In the genomic region with DNA sequence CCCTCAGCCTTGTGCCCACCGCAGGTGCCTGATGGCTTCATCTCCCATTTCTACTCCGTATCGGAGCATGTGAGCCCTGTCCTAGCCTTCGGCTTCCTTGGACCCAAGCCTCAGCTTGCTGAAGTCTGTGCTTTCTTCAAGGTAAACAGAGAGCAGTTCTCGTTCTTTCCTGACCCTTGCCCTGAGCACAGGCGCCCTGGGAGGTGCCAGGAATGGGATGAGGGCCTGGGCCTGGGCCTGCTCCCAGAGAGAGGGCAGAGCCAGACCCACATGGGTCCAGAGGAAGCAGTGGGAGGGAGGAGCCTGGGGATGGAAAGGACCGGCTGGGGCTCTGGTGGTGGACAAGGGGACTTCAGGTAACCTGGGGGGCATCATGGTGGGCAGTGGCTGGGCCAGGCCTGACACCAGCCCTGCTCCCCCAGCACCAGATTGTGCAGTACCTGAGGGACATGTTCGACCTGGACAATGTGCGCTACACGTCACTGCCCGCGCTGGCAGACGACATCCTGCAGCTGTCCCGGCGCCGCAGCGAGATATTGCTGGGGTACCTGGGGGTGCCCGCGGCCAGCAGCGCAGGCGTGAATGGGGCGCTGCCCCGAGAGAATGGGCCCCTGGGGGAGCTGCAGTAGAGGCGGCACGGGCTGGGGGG, we compare ENCODE assay signal across 15 cellular contexts. TPM values are rescaled to one million over a fixed set of nuclear protein-coding genes. Genes with fewer than 3 reads are reported as not detected.
DNase-seq lines count a peak whose midpoint lies in the region; ATAC-seq, FAIRE-seq and TF ChIP-seq lines count a peak whose summit lies in the region.
"Had no signal": no experiment of that assay in that cellular context is flagged by ENCODE, and none has a peak within 500 bp of the region (broad histone marks: within the 10 kb centered on the region; RNA-seq: fewer than 3 reads in every experiment).

No MANE protein-coding gene starts in this region.

- ATAC-seq in HepG2 (peak; percentile 21; the same call in 2 of the 3 replicates), GM21390 (IDR thresholded peaks at IDR 0.05; ENCODE audit: unreplicated experiment) (no peak)
- ATAC-seq in stimulated activated memory B cell treated with anti-CD40 and anti-IgM and Interleukin-4, amounts not matched to agents 10 μg/mL and 1 μg/mL and 100 μg/mL, for 72 hours = no peak

- 96% methylated on average over 13 of the region's 25 CpGs for WGBS in HepG2 (ENCODE audit: low lambda C conversion rate)
- WGBS in testis, 2 donors = 85 to 91% methylated on average over 17 to 25 of the region's 25 CpGs

- no peaks in the 10 kb centered on the region for H4K20me1 ChIP-seq in HepG2 (ENCODE audit: insufficient read depth, low read length)

- DNase-seq in activated T-cell treated with anti-CD3 and anti-CD28 coated beads, Interleukin-2, amount 50 U/mL, for 24 hours = peak; percentile 35
- no peak for DNase-seq in activated T-cell treated with anti-CD3 and anti-CD28 coated beads, Interleukin-2, amount 50 U/mL, for 48 hours
- DNase-seq in activated naive CD8-positive, alpha-beta T cell treated with anti-CD3 and anti-CD28 coated beads for 36 hours = no peak
- DNase-seq in HepG2 (ENCODE audit: low spot score) = no peak
- DNase-seq in testis = no peak
- no peak for DNase-seq in substantia nigra (lab: John Stamatoyannopoulos, UW)
- DNase-seq: glutamatergic neuron, NCI-H2171 had no signal

- H3K9ac ChIP-seq in HepG2 (ENCODE audit: insufficient read depth, low read depth, low read length) = no peak overlapping the region

- no peak overlapping the region for H3K27ac ChIP-seq in HepG2 (ENCODE audit: extremely low read length, insufficient read depth, low read length)
- H3K27ac ChIP-seq in testis = no peak overlapping the region
- H3K27ac ChIP-seq in substantia nigra (ENCODE audit: low read depth, low read length, poor library complexity, severe bottlenecking) = no peak overlapping the region
- H3K27ac ChIP-seq: A549, breast epithelium, upper lobe of right lung had no signal

- no peak for TF ChIP-seq POLR2A in HepG2 (IDR thresholded peaks at IDR 0.05; ENCODE audit: insufficient read depth in 1 of 2, low read depth in 2 of 2, low read length in 2 of 2)
- TF ChIP-seq POLR2A in testis (IDR thresholded peaks at IDR 0.05) = no peak

- H3K27me3 ChIP-seq in HepG2 (ENCODE audit: control insufficient read depth in 1 of 2, insufficient read depth in 2 of 2, low read length in 2 of 2) = no peaks in the 10 kb centered on the region
- H3K27me3 ChIP-seq in testis = no peaks in the 10 kb centered on the region
- H3K27me3 ChIP-seq: breast epithelium, neutrophil, upper lobe of right lung had no signal

- TF ChIP-seq CTCF in HepG2 (CRISPR knock-in tag; IDR thresholded peaks at IDR 0.05) (no peak), testis (IDR thresholded peaks at IDR 0.05) (no peak)

- peak overlapping the region; percentile 92 for H3K27ac Mint-ChIP-seq in activated T-cell treated with anti-CD3 and anti-CD28 coated beads, Interleukin-2, amount 50 U/mL, for 24 hours
- H3K27ac Mint-ChIP-seq in activated naive CD8-positive, alpha-beta T cell treated with anti-CD3 and anti-CD28 coated beads for 36 hours = peak overlapping the region; percentile 90
- peak overlapping the region; percentile 88 for H3K27ac Mint-ChIP-seq in stimulated activated memory B cell treated with anti-CD40 and anti-IgM and Interleukin-4, amounts not matched to agents 10 μg/mL and 1 μg/mL and 100 μg/mL, for 72 hours

- no peaks in the 10 kb centered on the region for H3K27me3 Mint-ChIP-seq in activated T-cell treated with anti-CD3 and anti-CD28 coated beads, Interleukin-2, amount 50 U/mL, for 24 hours
- no peaks in the 10 kb centered on the region for H3K27me3 Mint-ChIP-seq in activated naive CD8-positive, alpha-beta T cell treated with anti-CD3 and anti-CD28 coated beads for 36 hours
- no peaks in the 10 kb centered on the region for H3K27me3 Mint-ChIP-seq in stimulated activated memory B cell treated with anti-CD40 and anti-IgM and Interleukin-4, amounts not matched to agents 10 μg/mL and 1 μg/mL and 100 μg/mL, for 72 hours

- H3K4me1 ChIP-seq in HepG2 (ENCODE audit: insufficient read depth, low read length) (peaks cover 14% of the 10 kb centered on the region), testis (no peaks in the 10 kb centered on the region)
- H3K4me1 ChIP-seq: A549, breast epithelium, upper lobe of right lung had no signal

- POLR2A ChIA-PET in HepG2 (lab: Yijun Ruan, JAX) = interaction anchor here (0.9 kb wide), 1 partner anchor 11 kb away, joined by 3 read pairs; the partner anchor contains the start of gene DOLPP1

- no peak for FAIRE-seq in HepG2 (lab: Jason Lieb, UNC)
- FAIRE-seq: A549, endothelial cell of umbilical vein had no signal

- H3K36me3 Mint-ChIP-seq in activated T-cell treated with anti-CD3 and anti-CD28 coated beads, Interleukin-2, amount 50 U/mL, for 24 hours (ENCODE audit: low read depth) = peaks cover 48% of the 10 kb centered on the region
- peaks cover 21% of the 10 kb centered on the region for H3K36me3 Mint-ChIP-seq in activated naive CD8-positive, alpha-beta T cell treated with anti-CD3 and anti-CD28 coated beads for 36 hours
- peaks cover 25% of the 10 kb centered on the region for H3K36me3 Mint-ChIP-seq in stimulated activated memory B cell treated with anti-CD40 and anti-IgM and Interleukin-4, amounts not matched to agents 10 μg/mL and 1 μg/mL and 100 μg/mL, for 72 hours

- H3K4me2 ChIP-seq in HepG2 (ENCODE audit: low read depth, low read length) = no peak overlapping the region
- H3K4me2 ChIP-seq: A549 had no signal

- peaks cover 36% of the 10 kb centered on the region for H3K4me1 Mint-ChIP-seq in activated T-cell treated with anti-CD3 and anti-CD28 coated beads, Interleukin-2, amount 50 U/mL, for 24 hours (ENCODE audit: low read depth)
- peaks cover 34% of the 10 kb centered on the region for H3K4me1 Mint-ChIP-seq in activated naive CD8-positive, alpha-beta T cell treated with anti-CD3 and anti-CD28 coated beads for 36 hours
- H3K4me1 Mint-ChIP-seq in stimulated activated memory B cell treated with anti-CD40 and anti-IgM and Interleukin-4, amounts not matched to agents 10 μg/mL and 1 μg/mL and 100 μg/mL, for 72 hours = peaks cover 23% of the 10 kb centered on the region

- peaks cover 3 to 19% of the 10 kb centered on the region in 2 experiments; a peak in 4 of 5 replicates for H3K36me3 ChIP-seq in HepG2 (replicated peaks in 1 of 2; ENCODE audit: control insufficient read depth in 1 of 2, insufficient read depth in 2 of 2, low read length in 2 of 2)
- no peaks in the 10 kb centered on the region for H3K36me3 ChIP-seq in testis (ENCODE audit: low read depth, missing control alignments)

- no peaks in the 10 kb centered on the region for H3K9me3 Mint-ChIP-seq in activated T-cell treated with anti-CD3 and anti-CD28 coated beads, Interleukin-2, amount 50 U/mL, for 24 hours
- H3K9me3 Mint-ChIP-seq in activated naive CD8-positive, alpha-beta T cell treated with anti-CD3 and anti-CD28 coated beads for 36 hours = no peaks in the 10 kb centered on the region
- no peaks in the 10 kb centered on the region for H3K9me3 Mint-ChIP-seq in stimulated activated memory B cell treated with anti-CD40 and anti-IgM and Interleukin-4, amounts not matched to agents 10 μg/mL and 1 μg/mL and 100 μg/mL, for 72 hours

- in situ Hi-C loops in HepG2 (cut with HindIII; ENCODE audit: extremely low pct_ligation_motif_present, low pct_unique_long_range_greater_than_20kb) = no loop called here

- no peak overlapping the region for H3K4me3 Mint-ChIP-seq in activated T-cell treated with anti-CD3 and anti-CD28 coated beads, Interleukin-2, amount 50 U/mL, for 24 hours
- H3K4me3 Mint-ChIP-seq in activated naive CD8-positive, alpha-beta T cell treated with anti-CD3 and anti-CD28 coated beads for 36 hours = peak overlapping the region; percentile 79
- H3K4me3 Mint-ChIP-seq in stimulated activated memory B cell treated with anti-CD40 and anti-IgM and Interleukin-4, amounts not matched to agents 10 μg/mL and 1 μg/mL and 100 μg/mL, for 72 hours = no peak overlapping the region

- no peak overlapping the region for H3K4me3 ChIP-seq in HepG2 (replicated peaks in 1 of 3; ENCODE audit: insufficient read depth in 1 of 3, low read depth in 2 of 3, low read length in 3 of 3)
- no peak overlapping the region for H3K4me3 ChIP-seq in testis
- H3K4me3 ChIP-seq: A549, breast epithelium, upper lobe of right lung had no signal

- intact Hi-C loops in HepG2 (cut with micrococcal nuclease; ENCODE audit: unreplicated experiment) = no loop called here
- intact Hi-C loops in testis (cut with DNase I; ENCODE audit: low total_unique reads) = no loop called here

- BruUV-seq in HepG2 (replicated peaks; lab: Mats Ljungman, UMichigan) = no TSS peak

- no peak for TF ChIP-seq RAD21 in HepG2 (CRISPR knock-in tag; IDR thresholded peaks at IDR 0.05)

- CTCF ChIA-PET in HepG2 (lab: Yijun Ruan, JAX; ENCODE audit: low intra/inter-chr PET ratio, low total read pairs) = no interaction called here

- no peaks in the 10 kb centered on the region for H3K79me2 ChIP-seq in HepG2 (ENCODE audit: insufficient read depth, low read length)

- H2AFZ ChIP-seq in HepG2 (ENCODE audit: low read length) = no peak overlapping the region

- H3K9me3 ChIP-seq in HepG2 (ENCODE audit: low read length) (no peaks in the 10 kb centered on the region), testis (no peaks in the 10 kb centered on the region)
- H3K9me3 ChIP-seq: A549, breast epithelium, neutrophil, upper lobe of right lung had no signal

- TF ChIP-seq EP300 in HepG2 (IDR thresholded peaks at IDR 0.05; ENCODE audit: low read depth in 2 of 2, low read length in 2 of 2) (no peak), HepG2 (CRISPR knock-in tag; IDR thresholded peaks at IDR 0.05; ENCODE audit: borderline replicate concordance) (no peak)

RNA-seq across cellular contexts. Expression of gene DOLPP1, which starts 11.0 kb away (rescaled TPM):
- 10 to 100 TPM; 17.7 to 20.8 TPM for total RNA-seq in activated naive CD8-positive, alpha-beta T cell treated with anti-CD3 and anti-CD28 coated beads for 36 hours
- total RNA-seq in HepG2 (2016; rRNA removed; fragmentation: Illumina TruSeq; extraction: Trizol) (15.1 and 34.1 TPM in 2 replicates), testis (10 to 100 TPM; 14.0 to 14.4 TPM)
- 4.4 and 4.8 TPM in 2 replicates for total RNA-seq in HepG2 (2016; cell fraction: cytosol; rRNA removed; fragmentation: Illumina TruSeq; extraction: Trizol; ENCODE audit: low read depth)
- 14.3 and 33.9 TPM in 2 replicates for total RNA-seq in HepG2 (2016; cell fraction: insoluble cytoplasmic fraction; rRNA removed; fragmentation: Illumina TruSeq; extraction: Trizol)
- 11.5 and 12.2 TPM in 2 replicates for total RNA-seq in HepG2 (2016; cell fraction: membrane; rRNA removed; fragmentation: Illumina TruSeq; extraction: Trizol)
- total RNA-seq in HepG2 (2016; cell fraction: nucleus; rRNA removed; fragmentation: Illumina TruSeq; extraction: Trizol) = 27.9 and 34.5 TPM in 2 replicates
- polyA plus RNA-seq in HepG2 (2011; rRNA removed) (20.9 and 21.0 TPM in 2 replicates), testis (ENCODE audit: insufficient read depth, low read depth, low replicate concordance) (17.9 TPM)
- polyA plus RNA-seq in HepG2 (2011; cell fraction: cytosol; rRNA removed) = 18.4 and 24.7 TPM in 2 replicates
- 17.8 and 22.4 TPM in 2 replicates for polyA plus RNA-seq in HepG2 (2011; cell fraction: nucleus; rRNA removed)
- 7.5 and 9.0 TPM in 2 replicates for polyA plus RNA-seq in HepG2 (2012)
- 3.5 and 3.7 TPM in 2 replicates for polyA plus RNA-seq in HepG2 (2016; cell fraction: cytosol; fragmentation: Illumina TruSeq; extraction: Trizol; ENCODE audit: low read depth)
- polyA plus RNA-seq in HepG2 (2016; cell fraction: insoluble cytoplasmic fraction; fragmentation: Illumina TruSeq; extraction: Trizol; ENCODE audit: low read depth) = 15.8 and 16.0 TPM in 2 replicates
- 6.2 and 7.2 TPM in 2 replicates for polyA plus RNA-seq in HepG2 (2016; cell fraction: membrane; fragmentation: Illumina TruSeq; extraction: Trizol; ENCODE audit: low read depth)
- 48.2 and 51.4 TPM in 2 replicates for polyA plus RNA-seq in HepG2 (2016; cell fraction: nucleus; fragmentation: Illumina TruSeq; extraction: Trizol; ENCODE audit: insufficient read depth, low read depth)
- 31.9 and 42.4 TPM in 2 replicates for polyA minus RNA-seq in HepG2 (2011; rRNA and poly(A)+ RNA removed; ENCODE audit: low replicate concordance)
- polyA minus RNA-seq in HepG2 (2011; cell fraction: cytosol; rRNA and poly(A)+ RNA removed) = 9.3 and 12.5 TPM in 2 replicates
- 4.4 and 6.6 TPM in 2 replicates for polyA minus RNA-seq in HepG2 (2011; cell fraction: nucleus; rRNA and poly(A)+ RNA removed)

RNA-seq across cellular contexts. Expression of gene MIGA2, which starts 33.5 kb away (rescaled TPM):
- total RNA-seq in activated naive CD8-positive, alpha-beta T cell treated with anti-CD3 and anti-CD28 coated beads for 36 hours = 10 to 100 TPM; 26.2 to 29.0 TPM
- 8.9 and 17.1 TPM in 2 replicates for total RNA-seq in HepG2 (2016; rRNA removed; fragmentation: Illumina TruSeq; extraction: Trizol)
- 5.8 TPM in 2 replicates for total RNA-seq in HepG2 (2016; cell fraction: cytosol; rRNA removed; fragmentation: Illumina TruSeq; extraction: Trizol; ENCODE audit: low read depth)
- 8.3 and 17.7 TPM in 2 replicates for total RNA-seq in HepG2 (2016; cell fraction: insoluble cytoplasmic fraction; rRNA removed; fragmentation: Illumina TruSeq; extraction: Trizol)
- 6.6 and 6.9 TPM in 2 replicates for total RNA-seq in HepG2 (2016; cell fraction: membrane; rRNA removed; fragmentation: Illumina TruSeq; extraction: Trizol)
- 22.2 and 26.2 TPM in 2 replicates for total RNA-seq in HepG2 (2016; cell fraction: nucleus; rRNA removed; fragmentation: Illumina TruSeq; extraction: Trizol)
- 10.8 and 12.2 TPM in 2 replicates for polyA plus RNA-seq in HepG2 (2011; rRNA removed)
- 4.8 and 7.2 TPM in 2 replicates for polyA plus RNA-seq in HepG2 (2011; cell fraction: cytosol; rRNA removed)
- 118 and 145 TPM in 2 replicates for polyA plus RNA-seq in HepG2 (2011; cell fraction: nucleus; rRNA removed)
- 3.9 and 9.8 TPM in 2 replicates for polyA plus RNA-seq in HepG2 (2012)
- polyA plus RNA-seq in HepG2 (2016; cell fraction: cytosol; fragmentation: Illumina TruSeq; extraction: Trizol; ENCODE audit: low read depth) = 1.3 and 1.6 TPM in 2 replicates
- 5.8 and 6.3 TPM in 2 replicates for polyA plus RNA-seq in HepG2 (2016; cell fraction: insoluble cytoplasmic fraction; fragmentation: Illumina TruSeq; extraction: Trizol; ENCODE audit: low read depth)
- polyA plus RNA-seq in HepG2 (2016; cell fraction: membrane; fragmentation: Illumina TruSeq; extraction: Trizol; ENCODE audit: low read depth) = 3.4 and 4.3 TPM in 2 replicates
- polyA plus RNA-seq in HepG2 (2016; cell fraction: nucleus; fragmentation: Illumina TruSeq; extraction: Trizol; ENCODE audit: insufficient read depth, low read depth) = 44.0 and 50.8 TPM in 2 replicates
- polyA minus RNA-seq in HepG2 (2011; rRNA and poly(A)+ RNA removed; ENCODE audit: low replicate concordance) = 17.4 and 26.1 TPM in 2 replicates
- polyA minus RNA-seq in HepG2 (2011; cell fraction: cytosol; rRNA and poly(A)+ RNA removed) = 4.4 and 5.0 TPM in 2 replicates
- 18.5 and 19.6 TPM in 2 replicates for polyA minus RNA-seq in HepG2 (2011; cell fraction: nucleus; rRNA and poly(A)+ RNA removed)
- total RNA-seq in testis = 10 to 100 TPM; 42.0 to 42.7 TPM
- 22.9 TPM for polyA plus RNA-seq in testis (ENCODE audit: insufficient read depth, low read depth, low replicate concordance)

RNA-seq across cellular contexts. Expression of gene CRAT, which starts 40.6 kb away (rescaled TPM):
- total RNA-seq in activated naive CD8-positive, alpha-beta T cell treated with anti-CD3 and anti-CD28 coated beads for 36 hours = 1 to 10 TPM; 7.3 to 7.9 TPM
- total RNA-seq in HepG2 (2016; rRNA removed; fragmentation: Illumina TruSeq; extraction: Trizol) (26.6 and 29.3 TPM in 2 replicates), testis (100 to 1,000 TPM; 188 to 272 TPM)
- 13.7 and 20.3 TPM in 2 replicates for total RNA-seq in HepG2 (2016; cell fraction: cytosol; rRNA removed; fragmentation: Illumina TruSeq; extraction: Trizol; ENCODE audit: low read depth)
- 24.5 and 28.0 TPM in 2 replicates for total RNA-seq in HepG2 (2016; cell fraction: insoluble cytoplasmic fraction; rRNA removed; fragmentation: Illumina TruSeq; extraction: Trizol)
- 27.1 and 32.0 TPM in 2 replicates for total RNA-seq in HepG2 (2016; cell fraction: membrane; rRNA removed; fragmentation: Illumina TruSeq; extraction: Trizol)
- 17.6 and 18.1 TPM in 2 replicates for total RNA-seq in HepG2 (2016; cell fraction: nucleus; rRNA removed; fragmentation: Illumina TruSeq; extraction: Trizol)
- polyA plus RNA-seq in HepG2 (2011; rRNA removed) (26.1 and 31.1 TPM in 2 replicates), testis (ENCODE audit: insufficient read depth, low read depth, low replicate concordance) (451 TPM)
- polyA plus RNA-seq in HepG2 (2011; cell fraction: cytosol; rRNA removed) = 21.4 and 24.4 TPM in 2 replicates
- 62.4 and 63.9 TPM in 2 replicates for polyA plus RNA-seq in HepG2 (2011; cell fraction: nucleus; rRNA removed)
- polyA plus RNA-seq in HepG2 (2012) = 32.3 and 32.7 TPM in 2 replicates
- 18.5 and 23.3 TPM in 2 replicates for polyA plus RNA-seq in HepG2 (2016; cell fraction: cytosol; fragmentation: Illumina TruSeq; extraction: Trizol; ENCODE audit: low read depth)
- 27.2 and 34.4 TPM in 2 replicates for polyA plus RNA-seq in HepG2 (2016; cell fraction: insoluble cytoplasmic fraction; fragmentation: Illumina TruSeq; extraction: Trizol; ENCODE audit: low read depth)
- 26.8 and 32.7 TPM in 2 replicates for polyA plus RNA-seq in HepG2 (2016; cell fraction: membrane; fragmentation: Illumina TruSeq; extraction: Trizol; ENCODE audit: low read depth)
- 29.5 and 29.9 TPM in 2 replicates for polyA plus RNA-seq in HepG2 (2016; cell fraction: nucleus; fragmentation: Illumina TruSeq; extraction: Trizol; ENCODE audit: insufficient read depth, low read depth)
- 7.1 and 60.6 TPM in 2 replicates for polyA minus RNA-seq in HepG2 (2011; rRNA and poly(A)+ RNA removed; ENCODE audit: low replicate concordance)
- 24.5 and 25.6 TPM in 2 replicates for polyA minus RNA-seq in HepG2 (2011; cell fraction: cytosol; rRNA and poly(A)+ RNA removed)
- polyA minus RNA-seq in HepG2 (2011; cell fraction: nucleus; rRNA and poly(A)+ RNA removed) = 11.7 and 16.0 TPM in 2 replicates

RNA-seq across cellular contexts. Expression of gene PTPA, which starts 41.3 kb away (rescaled TPM):
- total RNA-seq in activated naive CD8-positive, alpha-beta T cell treated with anti-CD3 and anti-CD28 coated beads for 36 hours = 100 to 1,000 TPM; 101 to 104 TPM
- total RNA-seq in HepG2 (2016; rRNA removed; fragmentation: Illumina TruSeq; extraction: Trizol) (105 and 109 TPM in 2 replicates), testis (100 to 1,000 TPM; 163 to 177 TPM)
- total RNA-seq in HepG2 (2016; cell fraction: cytosol; rRNA removed; fragmentation: Illumina TruSeq; extraction: Trizol; ENCODE audit: low read depth) = 13.7 and 14.3 TPM in 2 replicates
- 107 and 108 TPM in 2 replicates for total RNA-seq in HepG2 (2016; cell fraction: insoluble cytoplasmic fraction; rRNA removed; fragmentation: Illumina TruSeq; extraction: Trizol)
- total RNA-seq in HepG2 (2016; cell fraction: membrane; rRNA removed; fragmentation: Illumina TruSeq; extraction: Trizol) = 42.5 and 49.9 TPM in 2 replicates
- total RNA-seq in HepG2 (2016; cell fraction: nucleus; rRNA removed; fragmentation: Illumina TruSeq; extraction: Trizol) = 57.5 and 66.5 TPM in 2 replicates
- polyA plus RNA-seq in HepG2 (2011; rRNA removed) (79.3 and 86.0 TPM in 2 replicates), testis (ENCODE audit: insufficient read depth, low read depth, low replicate concordance) (268 TPM)
- 78.6 and 93.8 TPM in 2 replicates for polyA plus RNA-seq in HepG2 (2011; cell fraction: cytosol; rRNA removed)
- 64.7 and 73.4 TPM in 2 replicates for polyA plus RNA-seq in HepG2 (2011; cell fraction: nucleus; rRNA removed)
- polyA plus RNA-seq in HepG2 (2012) = 58.7 and 58.8 TPM in 2 replicates
- polyA plus RNA-seq in HepG2 (2016; cell fraction: cytosol; fragmentation: Illumina TruSeq; extraction: Trizol; ENCODE audit: low read depth) = 12.7 and 14.2 TPM in 2 replicates
- 95.6 and 101 TPM in 2 replicates for polyA plus RNA-seq in HepG2 (2016; cell fraction: insoluble cytoplasmic fraction; fragmentation: Illumina TruSeq; extraction: Trizol; ENCODE audit: low read depth)
- polyA plus RNA-seq in HepG2 (2016; cell fraction: membrane; fragmentation: Illumina TruSeq; extraction: Trizol; ENCODE audit: low read depth) = 35.2 and 36.7 TPM in 2 replicates
- polyA plus RNA-seq in HepG2 (2016; cell fraction: nucleus; fragmentation: Illumina TruSeq; extraction: Trizol; ENCODE audit: insufficient read depth, low read depth) = 80.4 and 88.7 TPM in 2 replicates
- 104 and 215 TPM in 2 replicates for polyA minus RNA-seq in HepG2 (2011; rRNA and poly(A)+ RNA removed; ENCODE audit: low replicate concordance)
- 57.5 and 58.2 TPM in 2 replicates for polyA minus RNA-seq in HepG2 (2011; cell fraction: cytosol; rRNA and poly(A)+ RNA removed)
- polyA minus RNA-seq in HepG2 (2011; cell fraction: nucleus; rRNA and poly(A)+ RNA removed) = 32.4 and 34.9 TPM in 2 replicates

RNA-seq across cellular contexts. Expression of gene SH3GLB2, which starts 41.8 kb away (rescaled TPM):
- total RNA-seq in activated naive CD8-positive, alpha-beta T cell treated with anti-CD3 and anti-CD28 coated beads for 36 hours = 10 to 100 TPM; 42.9 to 46.3 TPM
- total RNA-seq in HepG2 (2016; rRNA removed; fragmentation: Illumina TruSeq; extraction: Trizol) (10.5 and 24.0 TPM in 2 replicates), testis (10 to 100 TPM; 88.8 to 92.2 TPM)
- 5.7 and 6.3 TPM in 2 replicates for total RNA-seq in HepG2 (2016; cell fraction: cytosol; rRNA removed; fragmentation: Illumina TruSeq; extraction: Trizol; ENCODE audit: low read depth)
- 10.1 and 22.9 TPM in 2 replicates for total RNA-seq in HepG2 (2016; cell fraction: insoluble cytoplasmic fraction; rRNA removed; fragmentation: Illumina TruSeq; extraction: Trizol)
- 9.8 and 12.3 TPM in 2 replicates for total RNA-seq in HepG2 (2016; cell fraction: membrane; rRNA removed; fragmentation: Illumina TruSeq; extraction: Trizol)
- 28.6 and 31.6 TPM in 2 replicates for total RNA-seq in HepG2 (2016; cell fraction: nucleus; rRNA removed; fragmentation: Illumina TruSeq; extraction: Trizol)
- polyA plus RNA-seq in HepG2 (2011; rRNA removed) (40.6 and 68.0 TPM in 2 replicates), testis (ENCODE audit: insufficient read depth, low read depth, low replicate concordance) (62.3 TPM)
- 23.7 and 25.8 TPM in 2 replicates for polyA plus RNA-seq in HepG2 (2011; cell fraction: cytosol; rRNA removed)
- 356 and 393 TPM in 2 replicates for polyA plus RNA-seq in HepG2 (2011; cell fraction: nucleus; rRNA removed)
- polyA plus RNA-seq in HepG2 (2012) = 17.4 and 18.7 TPM in 2 replicates
- 7.5 and 8.5 TPM in 2 replicates for polyA plus RNA-seq in HepG2 (2016; cell fraction: cytosol; fragmentation: Illumina TruSeq; extraction: Trizol; ENCODE audit: low read depth)
- 13.7 and 15.9 TPM in 2 replicates for polyA plus RNA-seq in HepG2 (2016; cell fraction: insoluble cytoplasmic fraction; fragmentation: Illumina TruSeq; extraction: Trizol; ENCODE audit: low read depth)
- polyA plus RNA-seq in HepG2 (2016; cell fraction: membrane; fragmentation: Illumina TruSeq; extraction: Trizol; ENCODE audit: low read depth) = 11.0 and 13.2 TPM in 2 replicates
- 80.7 and 100 TPM in 2 replicates for polyA plus RNA-seq in HepG2 (2016; cell fraction: nucleus; fragmentation: Illumina TruSeq; extraction: Trizol; ENCODE audit: insufficient read depth, low read depth)
- polyA minus RNA-seq in HepG2 (2011; rRNA and poly(A)+ RNA removed; ENCODE audit: low replicate concordance) = 29.6 and 163 TPM in 2 replicates
- polyA minus RNA-seq in HepG2 (2011; cell fraction: cytosol; rRNA and poly(A)+ RNA removed) = 10.4 and 14.1 TPM in 2 replicates
- polyA minus RNA-seq in HepG2 (2011; cell fraction: nucleus; rRNA and poly(A)+ RNA removed) = 20.3 and 22.6 TPM in 2 replicates
